16 cellular contexts compared by ENCODE assay signal in genomic region chr1:231792634-231793033, GRCh38.
DNase-seq lines count a peak whose midpoint lies in the region; ATAC-seq, FAIRE-seq and TF ChIP-seq lines count a peak whose summit lies in the region.
"Had no signal": no experiment of that assay in that cellular context is flagged by ENCODE, and none has a peak within 500 bp of the region (broad histone marks: within the 10 kb centered on the region; RNA-seq: fewer than 3 reads in every experiment).

No MANE protein-coding gene starts in this region.

- ATAC-seq in Right ventricle myocardium superior (ENCODE audit: poor library complexity): no peak

- no peaks in the 10 kb centered on the region for H3K9me3 ChIP-seq in cardiac muscle cell (ENCODE audit: low read depth)
- H3K9me3 ChIP-seq in esophagus muscularis mucosa: peaks cover 0 to 4% (median 0%) of the 10 kb centered on the region in 4 donors
- H3K9me3 ChIP-seq: BE2C had no signal

- DNase-seq in cardiac muscle cell (ENCODE audit: low read depth in 1 of 2, low spot score in 1 of 2): peak in 1 of 2 donors; percentile 49
- DNase-seq in Right ventricle myocardium superior: no peak
- DNase-seq in bronchial epithelial cell (ENCODE audit: low read depth): no peak
- peak; percentile 10 to 27 for DNase-seq in lung microvascular endothelial cell (ENCODE audit: low read depth in 2 of 2)
- no peak for DNase-seq in lower leg skin (ENCODE audit: low spot score in 2 of 2)
- DNase-seq in posterior cingulate gyrus: no peak
- no peak for DNase-seq in esophagus muscularis mucosa (ENCODE audit: extremely low spot score)
- DNase-seq: BE2C; CD4-positive, alpha-beta memory T cell; DMS153; DND-41; GF-D8; H7; IMR-90 had no signal

- TF ChIP-seq POLR2A in lower leg skin (IDR thresholded peaks at IDR 0.05) (no peak), esophagus muscularis mucosa (IDR thresholded peaks at IDR 0.05; ENCODE audit: low read depth) (no peak)

- FAIRE-seq in bronchial epithelial cell (lab: Jason Lieb, UNC): peak; percentile 55
- FAIRE-seq: A204.1 had no signal

- H3K27ac ChIP-seq in cardiac muscle cell: peak overlapping the region; percentile 7
- no peak overlapping the region for H3K27ac ChIP-seq in esophagus muscularis mucosa (replicated peaks in 1 of 4)
- H3K27ac ChIP-seq: C4-2B had no signal

- H3K36me3 ChIP-seq in cardiac muscle cell (no peaks in the 10 kb centered on the region), bronchial epithelial cell (ENCODE audit: control insufficient read depth, insufficient read depth, low read length) (no peaks in the 10 kb centered on the region), esophagus muscularis mucosa (no peaks in the 10 kb centered on the region)
- H3K36me3 ChIP-seq: BE2C had no signal

- TF ChIP-seq CTCF in cardiac muscle cell (IDR thresholded peaks at IDR 0.05; ENCODE audit: low read depth, low read length) (no peak), bronchial epithelial cell (IDR thresholded peaks at IDR 0.05; ENCODE audit: insufficient read depth, low read length, severe bottlenecking) (no peak), lower leg skin (IDR thresholded peaks at IDR 0.05) (no peak), esophagus muscularis mucosa (IDR thresholded peaks at IDR 0.05) (no peak)

- TF ChIP-seq EP300 in esophagus muscularis mucosa (IDR thresholded peaks at IDR 0.05): no peak

- H3K27me3 ChIP-seq in cardiac muscle cell: no peaks in the 10 kb centered on the region
- no peaks in the 10 kb centered on the region for H3K27me3 ChIP-seq in bronchial epithelial cell (ENCODE audit: control insufficient read depth, insufficient read depth, low read length)
- H3K27me3 ChIP-seq in esophagus muscularis mucosa: no peaks in the 10 kb centered on the region
- H3K27me3 ChIP-seq: BE2C had no signal

- intact Hi-C loops in Right ventricle myocardium superior (cut with DNase I): no loop called here
- intact Hi-C loops in lower leg skin (cut with DNase I; ENCODE audit: low total_unique reads): no loop called here
- intact Hi-C loops in posterior cingulate gyrus (cut with DNase I): no loop called here
- intact Hi-C loops in esophagus muscularis mucosa (cut with DNase I): no loop called here

- H3K4me1 ChIP-seq in cardiac muscle cell (ENCODE audit: low read depth) (peaks cover 12% of the 10 kb centered on the region), esophagus muscularis mucosa (peaks cover 0 to 5% (median 0%) of the 10 kb centered on the region in 4 donors)
- H3K4me1 ChIP-seq: BE2C had no signal

- 62 to 68% methylated on average over 2 of the region's 2 CpGs for WGBS in lower leg skin, 2 donors
- WGBS in esophagus muscularis mucosa: 69% methylated on average over 2 of the region's 2 CpGs

- H3K4me3 ChIP-seq in cardiac muscle cell: no peak overlapping the region
- no peak overlapping the region for H3K4me3 ChIP-seq in bronchial epithelial cell (ENCODE audit: low read depth, low read length)
- H3K4me3 ChIP-seq in lower leg skin (ENCODE audit: low read depth, poor library complexity, severe bottlenecking): no peak overlapping the region
- H3K4me3 ChIP-seq in esophagus muscularis mucosa: no peak overlapping the region

Comparison
In these comparisons a context has a peak if more than half of its experiments do, and no peak if none do; other contexts are left out.
1. DNase-seq: peak in lung microvascular endothelial cell (2 of 2); none in Right ventricle myocardium superior (single experiment), bronchial epithelial cell (single experiment), lower leg skin (0 of 2), posterior cingulate gyrus (0 of 10) and esophagus muscularis mucosa (single experiment).